ENCODE assay signal across 1 cellular context in the genomic region with DNA sequence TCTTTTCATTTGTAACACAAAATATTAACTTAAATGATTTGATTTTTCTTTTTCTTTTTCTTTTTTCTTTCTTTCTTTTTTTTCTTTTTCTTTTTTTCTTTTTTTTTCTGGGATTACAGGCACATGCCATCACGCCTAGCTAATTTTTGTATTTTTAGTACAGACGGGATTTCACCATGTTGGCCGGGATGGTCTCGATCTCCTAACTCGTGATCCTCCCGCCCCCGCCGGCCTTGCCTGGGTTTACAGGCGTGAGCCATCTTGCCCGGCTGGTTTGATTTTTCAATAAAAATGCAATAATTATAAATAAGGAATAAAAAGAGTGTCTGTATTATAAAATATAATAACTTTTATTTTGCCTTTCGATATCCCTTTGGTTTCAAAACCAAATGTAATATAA.
TF ChIP-seq lines count a peak whose summit lies in the region.

No MANE protein-coding gene starts in this region.

TF ChIP-seq in IMR-90, 13 proteins besides CTCF, POLR2A, EP300 and RAD21 (continued from another document):
- TF ChIP-seq, protein P1, sequence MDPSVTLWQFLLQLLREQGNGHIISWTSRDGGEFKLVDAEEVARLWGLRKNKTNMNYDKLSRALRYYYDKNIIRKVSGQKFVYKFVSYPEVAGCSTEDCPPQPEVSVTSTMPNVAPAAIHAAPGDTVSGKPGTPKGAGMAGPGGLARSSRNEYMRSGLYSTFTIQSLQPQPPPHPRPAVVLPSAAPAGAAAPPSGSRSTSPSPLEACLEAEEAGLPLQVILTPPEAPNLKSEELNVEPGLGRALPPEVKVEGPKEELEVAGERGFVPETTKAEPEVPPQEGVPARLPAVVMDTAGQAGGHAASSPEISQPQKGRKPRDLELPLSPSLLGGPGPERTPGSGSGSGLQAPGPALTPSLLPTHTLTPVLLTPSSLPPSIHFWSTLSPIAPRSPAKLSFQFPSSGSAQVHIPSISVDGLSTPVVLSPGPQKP (IDR thresholded peaks at IDR 0.05; ENCODE audit: borderline replicate concordance, low read depth, low read length): no peak
- TF ChIP-seq SMC3 (IDR thresholded peaks at IDR 0.05; ENCODE audit: low read depth, low read length): no peak
- no peak for TF ChIP-seq NFE2L2 (IDR thresholded peaks at IDR 0.05; ENCODE audit: low read depth, low read length)
- TF ChIP-seq CEBPB (IDR thresholded peaks at IDR 0.05; ENCODE audit: low read depth, low read length): no peak
- no peak for TF ChIP-seq RFX5 (IDR thresholded peaks at IDR 0.05; ENCODE audit: low read depth, low read length)
- no peak for TF ChIP-seq FOS (IDR thresholded peaks at IDR 0.05; ENCODE audit: low read depth, low read length)
- TF ChIP-seq BHLHE40 (IDR thresholded peaks at IDR 0.05; ENCODE audit: low read depth, low read length): no peak
- TF ChIP-seq MAFK (IDR thresholded peaks at IDR 0.05; ENCODE audit: low read depth, low read length): no peak
- no peak for TF ChIP-seq MXI1 (IDR thresholded peaks at IDR 0.05; ENCODE audit: borderline replicate concordance, low read depth, low read length)
